21 cellular contexts compared by ENCODE assay signal in the genomic region with DNA sequence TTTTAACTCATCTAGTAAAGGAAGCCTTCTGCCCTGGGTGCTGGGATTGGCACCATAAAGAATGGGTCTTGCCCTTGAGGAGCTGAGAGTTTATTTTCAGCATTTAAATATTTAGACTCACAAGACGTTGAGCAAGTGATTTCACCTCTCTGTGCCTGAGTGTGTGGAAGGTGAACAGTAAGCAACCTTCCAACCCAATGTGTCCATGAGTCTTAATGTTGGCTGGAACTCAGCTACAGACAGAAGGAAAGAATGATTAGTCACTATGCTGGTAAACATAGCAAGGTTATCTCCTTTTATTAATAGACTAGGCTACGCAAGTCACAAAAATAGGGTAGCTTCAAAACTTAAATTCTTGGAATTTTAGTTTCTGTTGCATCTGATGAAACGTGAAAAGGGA.
A peak's percentile ranks its signal among the peaks of the same experiment; 100 is the strongest.
DNase-seq lines count a peak whose midpoint lies in the region; ATAC-seq and TF ChIP-seq lines count a peak whose summit lies in the region.
"Had no signal": no experiment of that assay in that cellular context is flagged by ENCODE, and none has a peak within 500 bp of the region (broad histone marks: within the 10 kb centered on the region; RNA-seq: fewer than 3 reads in every experiment).

No MANE protein-coding gene starts in this region.

- no peak overlapping the region for H3K4ac ChIP-seq in trophoblast cell (ENCODE audit: low read depth, low read length)

- H3K27ac ChIP-seq in ascending aorta, result peak overlapping the region; percentile 54 to 66
- H3K27ac ChIP-seq in heart left ventricle, result peak overlapping the region; percentile 66 to 99 (median 89)
- no peak overlapping the region for H3K27ac ChIP-seq in trophoblast cell (ENCODE audit: low read depth, low read length)
- no peak overlapping the region for H3K27ac ChIP-seq in SK-N-SH (ENCODE audit: low read depth in 2 of 2, low read length in 1 of 2)
- H3K27ac ChIP-seq: SK-N-MC, tibial nerve had no signal

- H3K18ac ChIP-seq in trophoblast cell (ENCODE audit: low read length), result no peak overlapping the region

- intact Hi-C loops in ascending aorta (cut with DNase I), result loop anchor here (5.0 kb wide), 1 partner anchor 46 kb away; no protein-coding TSS in a partner anchor
- intact Hi-C loops in heart left ventricle (cut with DNase I), result loop anchor here in 6 of 10 donors (1.0 to 10.0 kb wide), 6 partner anchors 34 to 353 kb away; no protein-coding TSS in a partner anchor

- H3K9me2 ChIP-seq in SK-N-SH, result no peaks in the 10 kb centered on the region

- no peak overlapping the region for H3K14ac ChIP-seq in trophoblast cell (ENCODE audit: low read length)

- H3K4me1 ChIP-seq in ascending aorta, result peaks cover 0 to 9% of the 10 kb centered on the region in 2 donors
- peaks cover 0 to 26% (median 5%) of the 10 kb centered on the region in 12 donors for H3K4me1 ChIP-seq in heart left ventricle
- H3K4me1 ChIP-seq in trophoblast cell (ENCODE audit: control insufficient read depth in 1 of 2, insufficient read depth in 2 of 2, low read length in 2 of 2), result peaks cover 0 to 3% of the 10 kb centered on the region in 2 experiments
- H3K4me1 ChIP-seq in SK-N-SH (ENCODE audit: control insufficient read depth in 1 of 2, insufficient read depth in 2 of 2, low read depth in 1 of 2, low read length in 1 of 2), result no peaks in the 10 kb centered on the region; a peak in 1 of 4 replicates
- H3K4me1 ChIP-seq: tibial nerve had no signal

- CTCF ChIA-PET in SK-N-SH (lab: Yijun Ruan, JAX), result no interaction called here
- CTCF ChIA-PET in activated CD8-positive, alpha-beta T cell treated with anti-CD3 and anti-CD28 coated beads, Interleukin-2, amount 10 ng/mL, durations not matched to agents 7 days and 5 days (lab: Charles Lee), result no interaction called here
- CTCF ChIA-PET in WTC11 (lab: Charles Lee), result no interaction called here

- WGBS in heart left ventricle, 4 donors, result 46 to 57% (median 49%) methylated on average over 3 of the region's 3 CpGs
- WGBS in trophoblast cell (ENCODE audit: extremely low coverage, insufficient coverage, insufficient read length), result no CpG with 5 or more reads among the region's 3 CpGs
- WGBS in SK-N-SH (ENCODE audit: low lambda C conversion rate), result 56% methylated on average over 3 of the region's 3 CpGs

- H3K4me3 Mint-ChIP-seq in activated CD8-positive, alpha-beta T cell treated with anti-CD3 and anti-CD28 coated beads, Interleukin-2, amount 10 ng/mL, durations not matched to agents 7 days and 5 days, result no peak overlapping the region
- no peak overlapping the region for H3K4me3 Mint-ChIP-seq in WTC11
- H3K4me3 Mint-ChIP-seq: CD4-positive, CD25-positive, alpha-beta regulatory T cell; immature natural killer cell; memory B cell; nephron had no signal

- no peak overlapping the region for H3K27ac Mint-ChIP-seq in activated CD8-positive, alpha-beta T cell treated with anti-CD3 and anti-CD28 coated beads, Interleukin-2, amount 10 ng/mL, durations not matched to agents 7 days and 5 days
- no peak overlapping the region for H3K27ac Mint-ChIP-seq in WTC11
- H3K27ac Mint-ChIP-seq: CD4-positive, CD25-positive, alpha-beta regulatory T cell; immature natural killer cell; memory B cell; nephron; progenitor cell of endocrine pancreas had no signal

- ATAC-seq in heart left ventricle (peak; percentile 89 to 95 (median 93)), WTC11 (no peak)
- ATAC-seq in activated CD8-positive, alpha-beta T cell treated with anti-CD3 and anti-CD28 coated beads, Interleukin-2, amount 10 ng/mL, durations not matched to agents 7 days and 5 days, result no peak
- ATAC-seq: Panc1 had no signal

- H3K27me3 Mint-ChIP-seq in activated CD8-positive, alpha-beta T cell treated with anti-CD3 and anti-CD28 coated beads, Interleukin-2, amount 10 ng/mL, durations not matched to agents 7 days and 5 days (ENCODE audit: low read depth), result no peaks in the 10 kb centered on the region
- H3K27me3 Mint-ChIP-seq in WTC11 (ENCODE audit: low read depth), result peaks cover 2% of the 10 kb centered on the region; the same call in 1 of the 2 replicates
- H3K27me3 Mint-ChIP-seq: memory B cell had no signal

- H3K36me3 ChIP-seq in ascending aorta (no peaks in the 10 kb centered on the region), heart left ventricle (no peaks in the 10 kb centered on the region), trophoblast cell (ENCODE audit: control insufficient read depth in 1 of 2, insufficient read depth in 2 of 2, low read length in 2 of 2) (no peaks in the 10 kb centered on the region), SK-N-SH (replicated peaks in 1 of 2; ENCODE audit: control insufficient read depth in 1 of 2, insufficient read depth in 2 of 2, low read length in 1 of 2) (no peaks in the 10 kb centered on the region)
- H3K36me3 ChIP-seq: tibial nerve had no signal

- H3K79me2 ChIP-seq in trophoblast cell (ENCODE audit: control insufficient read depth, insufficient read depth, low read length, poor library complexity) (no peaks in the 10 kb centered on the region), SK-N-SH (ENCODE audit: insufficient read depth) (no peaks in the 10 kb centered on the region)

- no peak overlapping the region for H3K9ac ChIP-seq in trophoblast cell (ENCODE audit: low read length)
- H3K9ac ChIP-seq in SK-N-SH, result no peak overlapping the region

- no peaks in the 10 kb centered on the region for H3K36me3 Mint-ChIP-seq in activated CD8-positive, alpha-beta T cell treated with anti-CD3 and anti-CD28 coated beads, Interleukin-2, amount 10 ng/mL, durations not matched to agents 7 days and 5 days (ENCODE audit: low read depth)
- H3K36me3 Mint-ChIP-seq in WTC11, result peaks cover 5% of the 10 kb centered on the region
- H3K36me3 Mint-ChIP-seq: CD4-positive, CD25-positive, alpha-beta regulatory T cell; memory B cell had no signal

- no peak overlapping the region for H2AFZ ChIP-seq in trophoblast cell (ENCODE audit: insufficient read depth, low read length, poor library complexity)
- H2AFZ ChIP-seq in SK-N-SH (ENCODE audit: low read depth), result no peak overlapping the region

- H4K91ac ChIP-seq in trophoblast cell (ENCODE audit: low read depth, low read length), result no peak overlapping the region

- H3K27me3 ChIP-seq in ascending aorta (no peaks in the 10 kb centered on the region), heart left ventricle (no peaks in the 10 kb centered on the region), trophoblast cell (ENCODE audit: insufficient read depth, low read length) (no peaks in the 10 kb centered on the region), SK-N-SH (ENCODE audit: insufficient read depth) (no peaks in the 10 kb centered on the region)
- H3K27me3 ChIP-seq: tibial nerve had no signal

- TF ChIP-seq RAD21 in SK-N-SH (IDR thresholded peaks at IDR 0.05; ENCODE audit: low read length), result no peak

- H4K20me1 ChIP-seq in SK-N-SH (ENCODE audit: insufficient read depth), result no peaks in the 10 kb centered on the region

- H3K4me3 ChIP-seq in ascending aorta, result no peak overlapping the region
- H3K4me3 ChIP-seq in heart left ventricle, result no peak overlapping the region
- H3K4me3 ChIP-seq in trophoblast cell (ENCODE audit: low read depth, low read length), result no peak overlapping the region
- H3K4me3 ChIP-seq in SK-N-SH (ENCODE audit: low read depth in 2 of 2, low read length in 1 of 2), result no peak overlapping the region
- H3K4me3 ChIP-seq: SK-N-MC, tibial nerve had no signal

- no peaks in the 10 kb centered on the region for H3K79me1 ChIP-seq in trophoblast cell (ENCODE audit: low read length)

- no peak for TF ChIP-seq POLR2A in heart left ventricle (IDR thresholded peaks at IDR 0.05)

- H3F3A ChIP-seq in SK-N-SH (replicated peaks; ENCODE audit: insufficient read depth), result no peaks in the 10 kb centered on the region

- H3K23ac ChIP-seq in trophoblast cell (ENCODE audit: low read length), result no peak overlapping the region

- no peak overlapping the region for H2AK5ac ChIP-seq in trophoblast cell (ENCODE audit: low read length)

- H3K9me3 ChIP-seq in ascending aorta (peaks cover 0 to 6% of the 10 kb centered on the region in 2 donors), heart left ventricle (peaks cover 0 to 6% (median 0%) of the 10 kb centered on the region in 12 donors), trophoblast cell (ENCODE audit: insufficient read depth, low read depth, low read length) (no peaks in the 10 kb centered on the region), SK-N-SH (no peaks in the 10 kb centered on the region)

- TF ChIP-seq EP300 in SK-N-SH (IDR thresholded peaks at IDR 0.05; ENCODE audit: borderline replicate concordance in 1 of 2, low read depth in 1 of 2, low read length in 1 of 2), result no peak

- no peak overlapping the region for H2BK12ac ChIP-seq in trophoblast cell (ENCODE audit: low read length)

- H2BK5ac ChIP-seq in trophoblast cell (ENCODE audit: low read depth, low read length, poor library complexity), result no peak overlapping the region

- H2BK120ac ChIP-seq in trophoblast cell (ENCODE audit: insufficient read depth, low read length, poor library complexity), result no peak overlapping the region

- H3K9me3 Mint-ChIP-seq in activated CD8-positive, alpha-beta T cell treated with anti-CD3 and anti-CD28 coated beads, Interleukin-2, amount 10 ng/mL, durations not matched to agents 7 days and 5 days (ENCODE audit: insufficient read depth), result peaks cover 3% of the 10 kb centered on the region
- peaks cover 11% of the 10 kb centered on the region for H3K9me3 Mint-ChIP-seq in WTC11
- H3K9me3 Mint-ChIP-seq: immature natural killer cell had no signal

- DNase-seq in AG20443 (ENCODE audit: low spot score) (peak; percentile 42), ascending aorta (ENCODE audit: low spot score in 2 of 2) (no peak), heart left ventricle (peak in 1 of 5 donors; percentile 22), trophoblast cell (peak; percentile 53 to 72), NOMO-1 treated with dmso at 0.1 percent for 144 hours (lab: John Stamatoyannopoulos, UW; ENCODE audit: unreplicated experiment) (no peak), SK-N-SH (no peak), WTC11 (ENCODE audit: low spot score) (no peak)
- DNase-seq in activated CD8-positive, alpha-beta T cell treated with anti-CD3 and anti-CD28 coated beads, Interleukin-2, amount 10 ng/mL, durations not matched to agents 7 days and 5 days, result no peak
- DNase-seq: activated CD4-positive, alpha-beta T cell treated with anti-CD3 and anti-CD28 coated beads for 1 hour; activated gamma-delta T cell; CD4-positive, CD25-positive, alpha-beta regulatory T cell; DMS79 treated with DMSO at 0.1 percent for 48 hours; GOT3; immature natural killer cell; NCI-H1436 treated with DMSO at 0.1 percent for 48 hours had no signal

- TF ChIP-seq CTCF in ascending aorta (IDR thresholded peaks at IDR 0.05) (no peak), heart left ventricle (IDR thresholded peaks at IDR 0.05) (no peak), SK-N-SH (IDR thresholded peaks at IDR 0.05) (no peak), WTC11 (IDR thresholded peaks at IDR 0.05) (no peak)

- no peak overlapping the region for H4K8ac ChIP-seq in trophoblast cell (ENCODE audit: low read depth, low read length)

- POLR2A ChIA-PET in SK-N-SH (lab: Yijun Ruan, JAX), result no interaction called here
- POLR2A ChIA-PET in activated CD8-positive, alpha-beta T cell treated with anti-CD3 and anti-CD28 coated beads, Interleukin-2, amount 10 ng/mL, durations not matched to agents 7 days and 5 days (lab: Charles Lee), result no interaction called here
- POLR2A ChIA-PET in WTC11 (lab: Charles Lee), result interaction anchor here (0.6 kb wide), 1 partner anchor 145 kb away, joined by 3 read pairs; no protein-coding TSS in a partner anchor

- H3K4me2 ChIP-seq in trophoblast cell (ENCODE audit: low read length) (no peak overlapping the region), SK-N-SH (no peak overlapping the region)

- H4K12ac ChIP-seq in trophoblast cell (ENCODE audit: low read depth, low read length), result no peak overlapping the region

- no peaks in the 10 kb centered on the region for H3K4me1 Mint-ChIP-seq in activated CD8-positive, alpha-beta T cell treated with anti-CD3 and anti-CD28 coated beads, Interleukin-2, amount 10 ng/mL, durations not matched to agents 7 days and 5 days (ENCODE audit: low read depth)
- H3K4me1 Mint-ChIP-seq in WTC11, result peaks cover 2% of the 10 kb centered on the region; the same call in 1 of the 2 replicates
- H3K4me1 Mint-ChIP-seq: memory B cell, nephron had no signal

Comparison
In these comparisons a context has a peak if more than half of its experiments do, and no peak if none do; other contexts are left out.
1. DNase-seq: peak in AG20443 (single experiment) and trophoblast cell (2 of 2); none in ascending aorta (0 of 2), NOMO-1 treated with dmso at 0.1 percent for 144 hours (single experiment), SK-N-SH (single experiment), activated CD8-positive, alpha-beta T cell treated with anti-CD3 and anti-CD28 coated beads, Interleukin-2, amount 10 ng/mL, durations not matched to agents 7 days and 5 days (single experiment) and WTC11 (single experiment).
2. H3K27ac ChIP-seq: peak in ascending aorta (2 of 2) and heart left ventricle (12 of 12); none in trophoblast cell (single experiment) and SK-N-SH (0 of 2).
3. ATAC-seq: peak in heart left ventricle (4 of 4); none in activated CD8-positive, alpha-beta T cell treated with anti-CD3 and anti-CD28 coated beads, Interleukin-2, amount 10 ng/mL, durations not matched to agents 7 days and 5 days (single experiment) and WTC11 (single experiment).